Comparison of ENCODE assay signal across 28 cellular contexts in the genomic region with DNA sequence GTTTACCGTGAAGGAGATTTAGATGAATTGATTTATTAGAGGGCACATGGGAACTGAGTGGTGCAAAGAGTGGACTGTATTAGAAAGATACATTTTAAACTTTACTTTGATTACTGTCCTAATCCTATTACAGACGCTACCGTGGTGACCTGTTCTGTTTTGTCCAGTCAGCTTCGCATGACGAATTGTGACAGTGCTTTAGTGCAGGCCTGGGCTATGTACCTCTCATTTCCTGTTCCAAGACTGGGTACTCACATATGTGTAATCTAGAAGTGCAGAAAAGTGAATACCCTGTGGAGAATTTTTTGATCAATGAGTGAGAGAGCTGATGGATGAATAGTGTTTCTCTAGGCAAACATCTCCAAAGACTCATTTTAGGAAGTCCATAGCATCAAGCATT.
"Had no signal": no experiment of that assay in that cellular context is flagged by ENCODE, and none has a peak within 500 bp of the region (broad histone marks: within the 10 kb centered on the region; RNA-seq: fewer than 3 reads in every experiment).

No MANE protein-coding gene starts in this region.

- FAIRE-seq: colon, endometrium, endothelial cell of umbilical vein, frontal cortex had no signal

- H3K9me3 ChIP-seq: colonic mucosa, esophagus muscularis mucosa, esophagus squamous epithelium, gastrocnemius medialis, gastroesophageal sphincter, heart left ventricle, heart right ventricle had no signal

- H3K4me1 ChIP-seq: colonic mucosa, esophagus muscularis mucosa, esophagus squamous epithelium, foreskin keratinocyte, gastrocnemius medialis, gastroesophageal sphincter, heart left ventricle, heart right ventricle had no signal

- H3K36me3 ChIP-seq: colonic mucosa, esophagus muscularis mucosa, esophagus squamous epithelium, gastrocnemius medialis, gastroesophageal sphincter, heart left ventricle, heart right ventricle had no signal

- H3K27me3 ChIP-seq: colonic mucosa, dorsolateral prefrontal cortex, esophagus muscularis mucosa, esophagus squamous epithelium, foreskin keratinocyte, gastrocnemius medialis, gastroesophageal sphincter, heart left ventricle, heart right ventricle had no signal

- H3K27ac ChIP-seq: colonic mucosa, coronary artery, dorsolateral prefrontal cortex, epithelial cell of prostate, esophagus muscularis mucosa, esophagus squamous epithelium, foreskin keratinocyte, gastrocnemius medialis, gastroesophageal sphincter, heart left ventricle, heart right ventricle had no signal

- ATAC-seq: effector memory CD8-positive, alpha-beta T cell; esophagus mucosa; foreskin keratinocyte; gastrocnemius medialis; gastroesophageal sphincter; heart left ventricle; heart right ventricle had no signal

- H3K4me3 ChIP-seq: colonic mucosa, coronary artery, dorsolateral prefrontal cortex, esophagus muscularis mucosa, esophagus squamous epithelium, gastrocnemius medialis, gastroesophageal sphincter, heart left ventricle, heart right ventricle had no signal

- DNase-seq: colonic mucosa; cortex of kidney; dermis blood vessel endothelial cell; dorsolateral prefrontal cortex; effector CD4-positive, alpha-beta T cell; effector CD8-positive, alpha-beta T cell; effector memory CD4-positive, alpha-beta T cell; effector memory CD8-positive, alpha-beta T cell; endodermal cell; erythroblast; esophagus squamous epithelium; foreskin fibroblast; foreskin melanocyte; gastrocnemius medialis; glutamatergic neuron; head of caudate nucleus; heart left ventricle; heart right ventricle had no signal
